ENCODE assay signal across 20 cellular contexts in the genomic region with DNA sequence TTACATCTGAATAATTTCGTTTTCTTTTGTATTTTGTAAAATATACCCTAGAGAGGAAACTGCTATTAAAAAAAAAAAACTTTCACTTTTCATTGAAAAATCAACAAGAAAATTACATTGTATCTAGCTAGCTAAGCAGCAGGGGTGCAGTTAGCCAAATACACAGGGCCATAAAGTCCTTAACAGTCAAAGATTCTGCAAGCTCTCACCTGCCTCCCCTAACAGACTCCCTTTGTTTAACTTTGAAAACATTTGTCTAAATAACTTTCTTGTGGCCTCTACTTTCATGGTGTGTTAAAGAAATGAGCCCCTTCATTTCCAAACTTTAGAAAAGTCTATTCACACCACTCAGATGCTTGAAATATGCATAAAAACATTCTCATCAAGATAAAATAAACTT. TPM values are rescaled to one million over a fixed set of nuclear protein-coding genes. Genes with fewer than 3 reads are reported as not detected.
DNase-seq lines count a peak whose midpoint lies in the region; ATAC-seq and TF ChIP-seq lines count a peak whose summit lies in the region.
"Had no signal": no experiment of that assay in that cellular context is flagged by ENCODE, and none has a peak within 500 bp of the region (broad histone marks: within the 10 kb centered on the region; RNA-seq: fewer than 3 reads in every experiment).

No MANE protein-coding gene starts in this region.

- H3K79me2 ChIP-seq in SU-DHL-6 (ENCODE audit: insufficient read depth, low read length), result peaks cover 89% of the 10 kb centered on the region

- TF ChIP-seq CTCF in SU-DHL-6 (IDR thresholded peaks at IDR 0.05; ENCODE audit: insufficient read depth, low read length, poor library complexity, severe bottlenecking), result no peak
- no peak for TF ChIP-seq CTCF in osteocyte (IDR thresholded peaks at IDR 0.05)

- H3K9me2 ChIP-seq in SU-DHL-6 (replicated peaks; ENCODE audit: insufficient read depth, low read length), result no peaks in the 10 kb centered on the region

- H3K9me3 ChIP-seq in SU-DHL-6 (ENCODE audit: insufficient read depth, low read length), result no peaks in the 10 kb centered on the region
- H3K9me3 ChIP-seq: BLaER1, prostate gland had no signal

- H2AFZ ChIP-seq in SU-DHL-6 (ENCODE audit: low read depth, low read length, severe bottlenecking), result no peak overlapping the region

- no peaks in the 10 kb centered on the region for H4K20me1 ChIP-seq in SU-DHL-6 (ENCODE audit: low read depth, low read length)
- H4K20me1 ChIP-seq: BLaER1 had no signal

- H3K4me3 ChIP-seq in SU-DHL-6 (ENCODE audit: insufficient read depth, low read length, poor library complexity, severe bottlenecking), result no peak overlapping the region
- H3K4me3 ChIP-seq: BLaER1, K562, prostate gland had no signal

- peaks cover 28% of the 10 kb centered on the region; the same call in 1 of the 2 replicates for H3F3A ChIP-seq in SU-DHL-6 (ENCODE audit: insufficient read depth)

- H3K4me3 Mint-ChIP-seq in osteocyte (ENCODE audit: unreplicated experiment), result no peak overlapping the region
- H3K4me3 Mint-ChIP-seq: stimulated activated memory B cell treated with anti-CD40 and anti-IgM and Interleukin-4, amounts not matched to agents 10 μg/mL and 1 μg/mL and 100 μg/mL, for 72 hours had no signal

- ATAC-seq in GM21786 (IDR thresholded peaks at IDR 0.05; ENCODE audit: unreplicated experiment), result no peak
- ATAC-seq: K562; left cardiac atrium; stimulated activated memory B cell treated with anti-CD40 and anti-IgM and Interleukin-4, amounts not matched to agents 10 μg/mL and 1 μg/mL and 100 μg/mL, for 72 hours had no signal

- no peaks in the 10 kb centered on the region for H3K27me3 Mint-ChIP-seq in osteocyte (ENCODE audit: unreplicated experiment)
- H3K27me3 Mint-ChIP-seq: stimulated activated memory B cell treated with anti-CD40 and anti-IgM and Interleukin-4, amounts not matched to agents 10 μg/mL and 1 μg/mL and 100 μg/mL, for 72 hours had no signal

- no peaks in the 10 kb centered on the region for H3K9me3 Mint-ChIP-seq in osteocyte (ENCODE audit: unreplicated experiment)
- H3K9me3 Mint-ChIP-seq: stimulated activated memory B cell treated with anti-CD40 and anti-IgM and Interleukin-4, amounts not matched to agents 10 μg/mL and 1 μg/mL and 100 μg/mL, for 72 hours had no signal

- H3K4me1 Mint-ChIP-seq in osteocyte (ENCODE audit: unreplicated experiment), result peaks cover 11% of the 10 kb centered on the region

- no peaks in the 10 kb centered on the region for H3K27me3 ChIP-seq in SU-DHL-6 (ENCODE audit: low read length)
- H3K27me3 ChIP-seq: BLaER1 had no signal

- H3K36me3 ChIP-seq in SU-DHL-6 (ENCODE audit: low read length), result peaks cover 46% of the 10 kb centered on the region
- H3K36me3 ChIP-seq: prostate gland had no signal

- H3K27ac Mint-ChIP-seq in osteocyte (ENCODE audit: unreplicated experiment), result no peak overlapping the region
- H3K27ac Mint-ChIP-seq: stimulated activated memory B cell treated with anti-CD40 and anti-IgM and Interleukin-4, amounts not matched to agents 10 μg/mL and 1 μg/mL and 100 μg/mL, for 72 hours had no signal

- peaks cover 17% of the 10 kb centered on the region for H3K36me3 Mint-ChIP-seq in osteocyte (ENCODE audit: unreplicated experiment)

- H3K9ac ChIP-seq in SU-DHL-6 (ENCODE audit: low read length), result peak overlapping the region; percentile 13; the same call in 1 of the 2 replicates
- H3K9ac ChIP-seq: BLaER1 had no signal

- peak overlapping the region; percentile 58; the same call in 1 of the 2 replicates for H3K27ac ChIP-seq in SU-DHL-6 (ENCODE audit: low read depth, low read length)
- H3K27ac ChIP-seq: 22Rv1, BLaER1, prostate gland had no signal

- peak; percentile 23 for DNase-seq in DMS 273 (lab: John Stamatoyannopoulos, UW; ENCODE audit: unreplicated experiment)
- no peak for DNase-seq in DMS 273 treated with DMSO at 0.1 percent for 48 hours (lab: John Stamatoyannopoulos, UW)
- DNase-seq in COR-L47 (lab: John Stamatoyannopoulos, UW), result peak; percentile 70
- DNase-seq in left kidney (ENCODE audit: low read depth, low spot score), result peak; percentile 21
- DNase-seq in osteocyte (ENCODE audit: extremely low spot score, unreplicated experiment), result no peak
- DNase-seq in inferior parietal cortex (ENCODE audit: extremely low spot score), result no peak
- DNase-seq: amygdala, cerebellar nuclear complex, DMS79, left cardiac atrium, NCI-H1048, NCI-H446, SHP77 treated with DMSO at 0.1 percent for 48 hours had no signal

- peak overlapping the region; percentile 56 for H3K4me2 ChIP-seq in SU-DHL-6 (ENCODE audit: low read depth, low read length, poor library complexity, severe bottlenecking)
- H3K4me2 ChIP-seq: BLaER1 had no signal

RNA-seq across cellular contexts. Expression of a gene that starts 23.3 kb away (rescaled TPM):
- 24.6 and 28.8 TPM in 2 replicates for total RNA-seq in osteocyte

Comparison
In these comparisons a context has a peak if more than half of its experiments do, and no peak if none do; other contexts are left out.
1. DNase-seq: peak in DMS 273 (single experiment), COR-L47 (single experiment) and left kidney (single experiment); none in DMS 273 treated with DMSO at 0.1 percent for 48 hours (single experiment), osteocyte (single experiment) and inferior parietal cortex (single experiment).